ENCODE assay signal across 11 cellular contexts in genomic region chr4:726235-726787, GRCh38. TPM values are rescaled to one million over a fixed set of nuclear protein-coding genes. Genes with fewer than 3 reads are reported as not detected.
A peak's percentile ranks its signal among the peaks of the same experiment; 100 is the strongest.
DNase-seq lines count a peak whose midpoint lies in the region; ATAC-seq and TF ChIP-seq lines count a peak whose summit lies in the region.
"Had no signal": no experiment of that assay in that cellular context is flagged by ENCODE, and none has a peak within 500 bp of the region (broad histone marks: within the 10 kb centered on the region; RNA-seq: fewer than 3 reads in every experiment).

No MANE protein-coding gene starts in this region.

- DNase-seq in DMS 273 (lab: John Stamatoyannopoulos, UW; ENCODE audit: unreplicated experiment) (peak; percentile 66), DMS 273 treated with DMSO at 0.1 percent for 48 hours (lab: John Stamatoyannopoulos, UW) (no peak), WTC11 (ENCODE audit: low spot score) (no peak), left ventricle myocardium superior (no peak), substantia nigra (lab: John Stamatoyannopoulos, UW) (no peak), amniotic stem cell (lab: John Stamatoyannopoulos, UW) (no peak), HuH-7.5 (ENCODE audit: low spot score) (no peak)
- DNase-seq: GDM1, WERI-Rb-1 had no signal

- intact Hi-C loops in left ventricle myocardium superior (cut with micrococcal nuclease), result no loop called here

- no peaks in the 10 kb centered on the region for H3K9me3 Mint-ChIP-seq in WTC11

- H3K4me3 Mint-ChIP-seq in WTC11, result no peak overlapping the region

- peak overlapping the region; percentile 30 for H3K27ac ChIP-seq in substantia nigra (ENCODE audit: low read depth, low read length, poor library complexity, severe bottlenecking)
- H3K27ac ChIP-seq: 22Rv1, WERI-Rb-1 had no signal

- TF ChIP-seq CTCF in WTC11 (IDR thresholded peaks at IDR 0.05), result no peak

- CTCF ChIA-PET in WTC11 (lab: Charles Lee), result interaction anchor here (1.6 kb wide), 1 partner anchor 42 kb away, joined by 3 read pairs; no protein-coding TSS in a partner anchor

- no peak for ATAC-seq in WTC11
- ATAC-seq in left ventricle myocardium superior, result peak; percentile 35
- ATAC-seq in HG03097 (IDR thresholded peaks at IDR 0.05; ENCODE audit: low FRiP score, unreplicated experiment), result no peak

- peaks cover 2% of the 10 kb centered on the region; the same call in 1 of the 2 replicates for H3K4me1 Mint-ChIP-seq in WTC11

- H3K27ac Mint-ChIP-seq in WTC11, result peak overlapping the region; percentile 97

- H3K27me3 Mint-ChIP-seq in WTC11 (ENCODE audit: low read depth), result no peaks in the 10 kb centered on the region

- H3K36me3 Mint-ChIP-seq in WTC11, result peaks cover 18% of the 10 kb centered on the region

- POLR2A ChIA-PET in WTC11 (lab: Charles Lee), result no interaction called here

TF ChIP-seq in WTC11, 78 proteins besides CTCF, POLR2A, EP300 and RAD21:
- TF ChIP-seq E2F5 (CRISPR knock-in tag; IDR thresholded peaks at IDR 0.05) (no peak), NR3C1 (CRISPR knock-in tag; conservative IDR thresholded peaks at IDR 0.05; ENCODE audit: low read depth) (no peak), ESRRA (CRISPR knock-in tag; IDR thresholded peaks at IDR 0.05; ENCODE audit: borderline replicate concordance) (no peak), ZNF121 (CRISPR knock-in tag; IDR thresholded peaks at IDR 0.05) (no peak), SMAD3 (CRISPR knock-in tag; IDR thresholded peaks at IDR 0.05; ENCODE audit: borderline replicate concordance) (no peak), CREB1 (CRISPR knock-in tag; IDR thresholded peaks at IDR 0.05) (no peak), NFE2L1 (CRISPR knock-in tag; IDR thresholded peaks at IDR 0.05) (no peak), OVOL2 (CRISPR knock-in tag; IDR thresholded peaks at IDR 0.05; ENCODE audit: borderline replicate concordance) (no peak), ERG (CRISPR knock-in tag; IDR thresholded peaks at IDR 0.05) (no peak), TEAD4 (CRISPR knock-in tag; IDR thresholded peaks at IDR 0.05) (no peak), CBFB (CRISPR knock-in tag; IDR thresholded peaks at IDR 0.05; ENCODE audit: low read depth) (no peak), FOXP1 (CRISPR knock-in tag; IDR thresholded peaks at IDR 0.05; ENCODE audit: borderline replicate concordance) (no peak), IRF2 (CRISPR knock-in tag; IDR thresholded peaks at IDR 0.05; ENCODE audit: borderline replicate concordance, low read depth) (no peak)

RNA-seq across cellular contexts. Expression of gene PCGF3, which starts 20.7 kb away (rescaled TPM):
- total RNA-seq in WTC11 (2021), result 59.2 to 65.7 TPM (median 62.8 TPM) in 3 replicates
- total RNA-seq in left ventricle myocardium superior, result 20.9 TPM

RNA-seq across cellular contexts. Expression of gene SLC49A3, which starts 37.4 kb away (rescaled TPM):
- total RNA-seq in WTC11 (2021) (5.8 to 6.8 TPM (median 6.7 TPM) in 3 replicates), left ventricle myocardium superior (12.6 TPM)

RNA-seq across cellular contexts. Expression of gene MYL5, which starts 52.0 kb away (rescaled TPM):
- total RNA-seq in WTC11 (2021) (12.1 to 22.2 TPM (median 14.8 TPM) in 3 replicates), left ventricle myocardium superior (2.7 TPM)

RNA-seq across cellular contexts. Expression of gene ATP5ME, which starts 52.2 kb away (rescaled TPM):
- total RNA-seq in WTC11 (2021), result 458 to 478 TPM (median 468 TPM) in 3 replicates
- 1,128 TPM for total RNA-seq in left ventricle myocardium superior
